8 cellular contexts compared by ENCODE assay signal in genomic region chr20:4820833-4821518, GRCh38. TPM values are rescaled to one million over a fixed set of nuclear protein-coding genes. Genes with fewer than 3 reads are reported as not detected.
DNase-seq lines count a peak whose midpoint lies in the region; ATAC-seq, FAIRE-seq and TF ChIP-seq lines count a peak whose summit lies in the region.

No MANE protein-coding gene starts in this region.

- no peaks in the 10 kb centered on the region for H4K20me1 ChIP-seq in H1 (replicated peaks in 1 of 2; ENCODE audit: control insufficient read depth in 1 of 2, insufficient read depth in 2 of 2, low read length in 2 of 2)

- ATAC-seq in GM18861 (IDR thresholded peaks at IDR 0.05; ENCODE audit: unreplicated experiment): no peak

- H3K56ac ChIP-seq in H1 (replicated peaks; ENCODE audit: insufficient read length, low read depth, low read length): no peak overlapping the region

- peaks cover 0 to 11% (median 7%) of the 10 kb centered on the region in 4 experiments; a peak in 4 of 7 replicates for H3K27me3 ChIP-seq in H1 (replicated peaks in 1 of 4; ENCODE audit: control insufficient read depth in 3 of 4, extremely low read depth in 1 of 4, insufficient read depth in 3 of 4, low read length in 3 of 4)

- POLR2A ChIA-PET in H1 (lab: Charles Lee; ENCODE audit: partially characterized antibody): no interaction called here

- 0 out of 2 replicates have a peak overlapping the region, but pooled peaks have one; percentile 39 for H2BK12ac ChIP-seq in H1 (ENCODE audit: low read depth, low read length)

- CTCF ChIA-PET in H1 (lab: Charles Lee; ENCODE audit: partially characterized antibody): interaction anchor here (1.2 to 1.4 kb wide), 3 partner anchors 25 to 217 kb away, joined by 3 to 4 read pairs (median 3); no protein-coding TSS in a partner anchor

- TF ChIP-seq RAD21 in H1 (IDR thresholded peaks at IDR 0.05 in 1 of 2, conservative IDR thresholded peaks at IDR 0.05 in 1 of 2; ENCODE audit: low read depth in 2 of 2, low read length in 2 of 2): no peak

- no peak overlapping the region for H3K9ac ChIP-seq in H1 (replicated peaks in 1 of 4; ENCODE audit: extremely low read depth in 1 of 4, low read depth in 3 of 4, low read length in 3 of 4)

- H4K5ac ChIP-seq in H1 (ENCODE audit: insufficient read length, low read depth, low read length): no peak overlapping the region

- TF ChIP-seq POLR2A in H1 (IDR thresholded peaks at IDR 0.05; ENCODE audit: control extremely low read depth in 1 of 2, low read depth in 2 of 2, low read length in 2 of 2): no peak

- FAIRE-seq in H1 (lab: Jason Lieb, UNC): no peak

- H4K8ac ChIP-seq in H1 (ENCODE audit: extremely low read depth, insufficient read depth, low read length): no peak overlapping the region

- H2BK20ac ChIP-seq in H1 (ENCODE audit: low read length): no peak overlapping the region

- H3K23ac ChIP-seq in H1 (ENCODE audit: insufficient read length): no peak overlapping the region

- H3K4ac ChIP-seq in H1 (replicated peaks; ENCODE audit: insufficient read length, low read depth, low read length): no peak overlapping the region

- no peak overlapping the region; the same call in 1 of the 2 replicates for H3K18ac ChIP-seq in H1 (ENCODE audit: extremely low read depth, low read length)

- no peaks in the 10 kb centered on the region for H3K79me2 ChIP-seq in H1 (ENCODE audit: control insufficient read depth in 1 of 2, insufficient read depth in 2 of 2, low read length in 2 of 2)

- no peak overlapping the region for H2BK120ac ChIP-seq in H1 (replicated peaks; ENCODE audit: low read depth, low read length)

- TF ChIP-seq EP300 in H1 (IDR thresholded peaks at IDR 0.05; ENCODE audit: borderline replicate concordance in 1 of 2, low read depth in 2 of 2, low read length in 2 of 2): no peak

- 90% methylated on average over 13 of the region's 14 CpGs; no CpG with 5 or more reads in 1 of the 2 experiments for WGBS in H1 (ENCODE audit: extremely low coverage in 1 of 2, insufficient coverage in 1 of 2, insufficient read length in 1 of 2, insufficient replicate concordance in 2 of 2, low coverage in 1 of 2, low lambda C conversion rate in 2 of 2, missing lambda C conversion rate in 1 of 2), 2 experiments

- no peak overlapping the region for H2AFZ ChIP-seq in H1 (ENCODE audit: low read length)

- H3K23me2 ChIP-seq in H1 (ENCODE audit: low read depth, low read length): peaks cover 9% of the 10 kb centered on the region; the same call in 1 of the 2 replicates

- peaks cover 4 to 7% (median 7%) of the 10 kb centered on the region in 4 experiments; a peak in 6 of 7 replicates for H3K4me1 ChIP-seq in H1 (replicated peaks in 1 of 4; ENCODE audit: control insufficient read depth in 3 of 4, insufficient read depth in 4 of 4, low read length in 3 of 4)

- H3K14ac ChIP-seq in H1 (ENCODE audit: insufficient read length): no peak overlapping the region

- H3K27ac ChIP-seq in H1 (ENCODE audit: low read depth, low read length): no peak overlapping the region

- no peaks in the 10 kb centered on the region for H3K79me1 ChIP-seq in H1 (ENCODE audit: low read depth, low read length)

- no peak overlapping the region for H3K4me3 ChIP-seq in H1 (ENCODE audit: extremely low read depth in 1 of 4, insufficient read depth in 2 of 4, low read depth in 3 of 4, low read length in 4 of 4)

- TF ChIP-seq CTCF in H1 (IDR thresholded peaks at IDR 0.05; ENCODE audit: control extremely low read depth in 1 of 3, insufficient read depth in 1 of 3, low read depth in 1 of 3, low read length in 3 of 3): no peak

- DNase-seq in DMS79 (lab: John Stamatoyannopoulos, UW) (peak; percentile 5), NCI-H2227 (lab: John Stamatoyannopoulos, UW; ENCODE audit: unreplicated experiment) (peak; percentile 28), H1 (ENCODE audit: low read depth in 1 of 2, low spot score in 2 of 2) (no peak), pons (ENCODE audit: low spot score) (peak; percentile 93), NOMO-1 (lab: John Stamatoyannopoulos, UW; ENCODE audit: unreplicated experiment in 2 of 2) (no peak), ecto neural progenitor cell (ENCODE audit: low spot score) (no peak), activated gamma-delta T cell treated with Interleukin-2 at 50 U/mL for 16 hours (no peak)

- no peak overlapping the region for H4K91ac ChIP-seq in H1 (replicated peaks; ENCODE audit: insufficient read length, low read length)

- H2BK15ac ChIP-seq in H1 (ENCODE audit: low read length): no peak overlapping the region

- no peak overlapping the region for H2BK5ac ChIP-seq in H1 (ENCODE audit: low read depth, low read length)

- no peaks in the 10 kb centered on the region; a peak in 1 of 8 replicates for H3K36me3 ChIP-seq in H1 (ENCODE audit: control insufficient read depth in 2 of 4, insufficient read depth in 4 of 4, low read length in 3 of 4)

- H2AK5ac ChIP-seq in H1 (ENCODE audit: low read depth, low read length): no peak overlapping the region

- no peak overlapping the region; a peak in 1 of 4 replicates for H3K4me2 ChIP-seq in H1 (ENCODE audit: insufficient read depth in 1 of 2, low read depth in 2 of 2, low read length in 2 of 2)

- no peaks in the 10 kb centered on the region for H3K9me3 ChIP-seq in H1 (ENCODE audit: insufficient read depth in 2 of 2, low read depth in 1 of 2, low read length in 1 of 2)

RNA-seq across cellular contexts. Expression of gene RASSF2, which starts 2.4 kb away (rescaled TPM):
- total RNA-seq in H1 (2021; fragmentation: NEBNext Ultra II Directional; extraction: Animal tissue kit (Norgen Biotek cat#: 25700)): 9.0 and 9.5 TPM in 2 replicates
- 4.1 and 4.9 TPM in 2 replicates for polyA plus RNA-seq in H1 (2011; rRNA removed)
- 5.0 TPM for polyA plus RNA-seq in H1 (2011; cell fraction: cytosol; rRNA removed)
- 4.7 TPM for polyA plus RNA-seq in H1 (2011; cell fraction: nucleus; rRNA removed)
- 5.3 to 7.8 TPM (median 6.5 TPM) in 4 replicates for polyA plus RNA-seq in H1 (2012, experiment 1 of 2)
- polyA plus RNA-seq in H1 (2012, experiment 2 of 2): 2.8 TPM
- polyA plus RNA-seq in H1 (2013, experiment 1 of 2): 4.9 TPM
- polyA plus RNA-seq in H1 (2013, experiment 2 of 2): 5.5 TPM
- polyA minus RNA-seq in H1 (2011; rRNA and poly(A)+ RNA removed): 8.7 and 12.3 TPM in 2 replicates
- polyA minus RNA-seq in H1 (2011; cell fraction: cytosol; rRNA and poly(A)+ RNA removed): 5.4 TPM
- polyA minus RNA-seq in H1 (2011; cell fraction: nucleus; rRNA and poly(A)+ RNA removed): 5.3 TPM

Comparison
In these comparisons a context has a peak if more than half of its experiments do, and no peak if none do; other contexts are left out.
1. DNase-seq: peak in DMS79 (single experiment), NCI-H2227 (single experiment) and pons (single experiment); none in H1 (0 of 2), NOMO-1 (0 of 2), ecto neural progenitor cell (single experiment) and activated gamma-delta T cell treated with Interleukin-2 at 50 U/mL for 16 hours (single experiment).